Comparison of ENCODE assay signal across 24 cellular contexts in the genomic region with DNA sequence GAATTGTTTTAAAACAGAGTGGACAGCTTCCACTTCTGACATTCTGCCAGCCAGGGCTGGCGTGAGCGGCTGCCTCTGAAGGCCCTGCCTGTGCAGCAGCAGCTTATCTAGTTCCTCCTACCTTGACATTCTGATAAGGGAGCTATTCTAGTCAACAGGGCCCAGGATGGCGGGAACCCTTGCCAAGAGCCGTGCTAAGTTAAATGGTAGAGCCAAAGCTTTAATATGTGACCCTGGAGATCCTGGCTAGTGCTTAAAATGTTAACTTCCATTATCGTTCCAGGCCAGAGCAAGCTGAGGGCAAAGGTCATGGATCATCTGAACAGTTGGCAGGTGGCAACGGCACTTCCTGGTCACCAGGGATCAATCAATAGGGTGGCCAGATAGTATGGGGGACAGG. TPM values are rescaled to one million over a fixed set of nuclear protein-coding genes. Genes with fewer than 3 reads are reported as not detected.
DNase-seq lines count a peak whose midpoint lies in the region; ATAC-seq, FAIRE-seq and TF ChIP-seq lines count a peak whose summit lies in the region.
"Had no signal": no experiment of that assay in that cellular context is flagged by ENCODE, and none has a peak within 500 bp of the region (broad histone marks: within the 10 kb centered on the region; RNA-seq: fewer than 3 reads in every experiment).

No MANE protein-coding gene starts in this region.

- DNase-seq in DMS 273 (lab: John Stamatoyannopoulos, UW; ENCODE audit: unreplicated experiment): peak; percentile 13
- DNase-seq in DMS 273 treated with DMSO at 0.1 percent for 48 hours (lab: John Stamatoyannopoulos, UW): no peak
- DNase-seq in endothelial cell of umbilical vein (ENCODE audit: low read depth, low spot score): peak; percentile 25
- peak; percentile 8 for DNase-seq in HepG2 (ENCODE audit: low spot score)
- peak; percentile 42 for DNase-seq in transverse colon
- no peak for DNase-seq in Kasumi-1 (lab: John Stamatoyannopoulos, UW)
- no peak for DNase-seq in NCI-H526 treated with DMSO at 0.1 percent for 48 hours (lab: John Stamatoyannopoulos, UW)
- DNase-seq: effector CD8-positive, alpha-beta T cell; head of caudate nucleus; kidney; NCI-H2081 treated with DMSO at 0.1 percent for 48 hours; nucleus accumbens; stimulated activated CD4-positive, alpha-beta T cell treated with anti-CD3 and anti-CD28 coated beads, Interleukin-4, amount 100 ng/mL, for 4 hours; stimulated activated CD8-positive, alpha-beta memory T cell treated with anti-CD3 and anti-CD28 coated beads, Interleukin-4, amount 100 ng/mL, for 48 hours; SW 1271 had no signal

- TF ChIP-seq POLR2A in endothelial cell of umbilical vein (IDR thresholded peaks at IDR 0.05; ENCODE audit: low read depth, low read length) (no peak), HepG2 (IDR thresholded peaks at IDR 0.05; ENCODE audit: insufficient read depth in 1 of 2, low read depth in 2 of 2, low read length in 2 of 2) (no peak), transverse colon (IDR thresholded peaks at IDR 0.05) (no peak)

- intact Hi-C loops in endothelial cell of umbilical vein (cut with micrococcal nuclease): no loop called here
- intact Hi-C loops in HepG2 (cut with micrococcal nuclease; ENCODE audit: unreplicated experiment): no loop called here
- intact Hi-C loops in transverse colon (cut with DNase I; ENCODE audit: low total_unique reads): no loop called here

- TF ChIP-seq EP300 in HepG2 (IDR thresholded peaks at IDR 0.05; ENCODE audit: low read depth in 2 of 2, low read length in 2 of 2) (no peak), HepG2 (CRISPR knock-in tag; IDR thresholded peaks at IDR 0.05; ENCODE audit: borderline replicate concordance) (no peak), transverse colon (IDR thresholded peaks at IDR 0.05; ENCODE audit: low read depth) (no peak)

- H3K9me3 ChIP-seq in endothelial cell of umbilical vein (replicated peaks; ENCODE audit: control insufficient read depth, insufficient read depth, low read length) (no peaks in the 10 kb centered on the region), HepG2 (ENCODE audit: low read length) (no peaks in the 10 kb centered on the region), transverse colon (no peaks in the 10 kb centered on the region)

- TF ChIP-seq RAD21 in HepG2 (CRISPR knock-in tag; IDR thresholded peaks at IDR 0.05): no peak

- H3K27me3 ChIP-seq in endothelial cell of umbilical vein (ENCODE audit: control insufficient read depth in 2 of 2, insufficient read depth in 2 of 2, low read length in 2 of 2) (peaks cover 9 to 13% of the 10 kb centered on the region in 2 experiments), HepG2 (ENCODE audit: control insufficient read depth in 1 of 2, insufficient read depth in 2 of 2, low read length in 2 of 2) (peaks cover 8 to 40% of the 10 kb centered on the region in 2 experiments), transverse colon (peaks cover 24% of the 10 kb centered on the region)

- dilution Hi-C loops in endothelial cell of umbilical vein (cut with MboI; ENCODE audit: extremely low pct_ligation_motif_present, low sequenced_read_pairs): no loop called here

- H3K9ac ChIP-seq in endothelial cell of umbilical vein (replicated peaks; ENCODE audit: extremely low read depth, insufficient read depth, low read length) (no peak overlapping the region), HepG2 (ENCODE audit: insufficient read depth, low read depth, low read length) (no peak overlapping the region)

- in situ Hi-C loops in HepG2 (cut with HindIII; ENCODE audit: extremely low pct_ligation_motif_present, low pct_unique_long_range_greater_than_20kb) (loop anchor here (25.0 kb wide), 1 partner anchor 793 kb away; no protein-coding TSS in a partner anchor), transverse colon (cut with MboI; ENCODE audit: low pct_ligation_motif_present in 1 of 4, low pct_unique_long_range_greater_than_20kb in 1 of 4, low sequenced_read_pairs in 3 of 4) (loop anchor here in 2 of 4 donors (25.0 kb wide), 1 partner anchor 443 kb away; no protein-coding TSS in a partner anchor)

- no peaks in the 10 kb centered on the region for H3K9me1 ChIP-seq in endothelial cell of umbilical vein (replicated peaks; ENCODE audit: control insufficient read depth, extremely low read depth, insufficient read depth, low read length)

- H3K4me1 ChIP-seq in endothelial cell of umbilical vein (ENCODE audit: control insufficient read depth, extremely low read depth, insufficient read depth, low read length) (peaks cover 5% of the 10 kb centered on the region), HepG2 (ENCODE audit: insufficient read depth, low read length) (peaks cover 24% of the 10 kb centered on the region), transverse colon (peaks cover 6 to 32% (median 11%) of the 10 kb centered on the region in 4 donors)

- H2AFZ ChIP-seq in endothelial cell of umbilical vein (ENCODE audit: low read depth, low read length): no peak overlapping the region
- H2AFZ ChIP-seq in HepG2 (ENCODE audit: low read length): no peak overlapping the region

- H3K36me3 ChIP-seq in endothelial cell of umbilical vein (ENCODE audit: control insufficient read depth in 2 of 2, extremely low read depth in 1 of 2, insufficient read depth in 2 of 2, low read length in 2 of 2) (no peaks in the 10 kb centered on the region), HepG2 (replicated peaks in 1 of 2; ENCODE audit: control insufficient read depth in 1 of 2, insufficient read depth in 2 of 2, low read length in 2 of 2) (no peaks in the 10 kb centered on the region), transverse colon (no peaks in the 10 kb centered on the region)

- BruUV-seq in endothelial cell of umbilical vein (replicated peaks; lab: Mats Ljungman, UMichigan) (no TSS peak), HepG2 (replicated peaks; lab: Mats Ljungman, UMichigan) (no TSS peak)

- under 1% methylated on average over 6 of the region's 6 CpGs for WGBS in HepG2 (ENCODE audit: low lambda C conversion rate)
- 17 to 55% methylated on average over 2 to 6 of the region's 6 CpGs for WGBS in transverse colon (ENCODE audit: low coverage in 1 of 2), 2 donors

- no peak overlapping the region for H3K4me3 ChIP-seq in endothelial cell of umbilical vein (replicated peaks in 1 of 3; ENCODE audit: insufficient read depth in 1 of 3, low read depth in 1 of 3, low read length in 3 of 3)
- peak overlapping the region in 1 of 3 experiments; percentile 25; a peak in 1 of 6 replicates for H3K4me3 ChIP-seq in HepG2 (replicated peaks in 1 of 3; ENCODE audit: insufficient read depth in 1 of 3, low read depth in 2 of 3, low read length in 3 of 3)
- no peak overlapping the region for H3K4me3 ChIP-seq in transverse colon

- no peak overlapping the region for H3K27ac ChIP-seq in endothelial cell of umbilical vein (ENCODE audit: insufficient read depth, low read depth, low read length)
- H3K27ac ChIP-seq in HepG2 (ENCODE audit: extremely low read length, insufficient read depth, low read length): no peak overlapping the region
- no peak overlapping the region for H3K27ac ChIP-seq in transverse colon
- H3K27ac ChIP-seq: 22Rv1 had no signal

- H3K4me2 ChIP-seq in endothelial cell of umbilical vein (ENCODE audit: insufficient read depth, low read length) (no peak overlapping the region), HepG2 (ENCODE audit: low read depth, low read length) (peak overlapping the region; percentile 58; the same call in 1 of the 2 replicates)

- H4K20me1 ChIP-seq in endothelial cell of umbilical vein (replicated peaks; ENCODE audit: control insufficient read depth, extremely low read depth, insufficient read depth, low read length) (no peaks in the 10 kb centered on the region), HepG2 (ENCODE audit: insufficient read depth, low read length) (no peaks in the 10 kb centered on the region)

- no peak for TF ChIP-seq CTCF in endothelial cell of umbilical vein (IDR thresholded peaks at IDR 0.05; ENCODE audit: extremely low read depth in 1 of 2, insufficient read depth in 1 of 2, low read depth in 1 of 2, low read length in 2 of 2)
- no peak for TF ChIP-seq CTCF in HepG2 (CRISPR knock-in tag; IDR thresholded peaks at IDR 0.05)
- TF ChIP-seq CTCF in transverse colon (IDR thresholded peaks at IDR 0.05): no peak

- CTCF ChIA-PET in endothelial cell of umbilical vein (lab: Charles Lee) (interaction anchor here (1.4 to 4.0 kb wide), 2 partner anchors 10 to 62 kb away, joined by 7 to 28 read pairs; no protein-coding TSS in a partner anchor), HepG2 (lab: Yijun Ruan, JAX; ENCODE audit: low intra/inter-chr PET ratio, low total read pairs) (no interaction called here)

- ATAC-seq in HepG2 (peak; percentile 68), GM19463 (IDR thresholded peaks at IDR 0.05; ENCODE audit: unreplicated experiment) (no peak)
- ATAC-seq: WTC11 had no signal

- POLR2A ChIA-PET in endothelial cell of umbilical vein (lab: Charles Lee): no interaction called here
- POLR2A ChIA-PET in HepG2 (lab: Yijun Ruan, JAX): no interaction called here

- H3K79me2 ChIP-seq in endothelial cell of umbilical vein (ENCODE audit: control insufficient read depth, insufficient read depth, low read length) (no peaks in the 10 kb centered on the region), HepG2 (ENCODE audit: insufficient read depth, low read length) (no peaks in the 10 kb centered on the region)

- FAIRE-seq in endothelial cell of umbilical vein (lab: Jason Lieb, UNC) (no peak), HepG2 (lab: Jason Lieb, UNC) (no peak)
- FAIRE-seq: GM12892, kidney had no signal

RNA-seq across cellular contexts. Expression of a gene that starts 3.5 kb away (rescaled TPM):
- total RNA-seq in endothelial cell of umbilical vein: 0.13 and 0.14 TPM in 2 replicates
- polyA plus RNA-seq in endothelial cell of umbilical vein: 0.03 TPM in 1 of 2 replicates, not detected in the other
- 0.03 TPM in 1 of 2 replicates, not detected in the other for polyA plus RNA-seq in endothelial cell of umbilical vein (2011; cell fraction: cytosol; rRNA removed)
- polyA plus RNA-seq in endothelial cell of umbilical vein (2011; cell fraction: nucleus; rRNA removed): 0.08 TPM in 1 of 2 replicates, not detected in the other
- polyA plus RNA-seq in endothelial cell of umbilical vein (2012): not detected in 2 replicates
- not detected in 2 replicates for polyA minus RNA-seq in endothelial cell of umbilical vein
- polyA minus RNA-seq in endothelial cell of umbilical vein (2011; cell fraction: cytosol; rRNA and poly(A)+ RNA removed): not detected
- not detected in 2 replicates for polyA minus RNA-seq in endothelial cell of umbilical vein (2011; cell fraction: nucleus; rRNA and poly(A)+ RNA removed)
- total RNA-seq in HepG2 (2016; rRNA removed; fragmentation: Illumina TruSeq; extraction: Trizol): not detected in 2 replicates
- total RNA-seq in HepG2 (2016; cell fraction: cytosol; rRNA removed; fragmentation: Illumina TruSeq; extraction: Trizol; ENCODE audit: low read depth): not detected in 2 replicates
- total RNA-seq in HepG2 (2016; cell fraction: insoluble cytoplasmic fraction; rRNA removed; fragmentation: Illumina TruSeq; extraction: Trizol): not detected in 2 replicates
- not detected in 2 replicates for total RNA-seq in HepG2 (2016; cell fraction: membrane; rRNA removed; fragmentation: Illumina TruSeq; extraction: Trizol)
- not detected in 2 replicates for total RNA-seq in HepG2 (2016; cell fraction: nucleus; rRNA removed; fragmentation: Illumina TruSeq; extraction: Trizol)
- polyA plus RNA-seq in HepG2 (2011; rRNA removed): not detected in 2 replicates
- polyA plus RNA-seq in HepG2 (2011; cell fraction: cytosol; rRNA removed): not detected in 2 replicates
- not detected in 2 replicates for polyA plus RNA-seq in HepG2 (2011; cell fraction: nucleus; rRNA removed)
- polyA plus RNA-seq in HepG2 (2012): not detected in 2 replicates
- polyA plus RNA-seq in HepG2 (2016; cell fraction: cytosol; fragmentation: Illumina TruSeq; extraction: Trizol; ENCODE audit: low read depth): not detected in 2 replicates
- not detected in 2 replicates for polyA plus RNA-seq in HepG2 (2016; cell fraction: insoluble cytoplasmic fraction; fragmentation: Illumina TruSeq; extraction: Trizol; ENCODE audit: low read depth)
- not detected in 2 replicates for polyA plus RNA-seq in HepG2 (2016; cell fraction: membrane; fragmentation: Illumina TruSeq; extraction: Trizol; ENCODE audit: low read depth)
- polyA plus RNA-seq in HepG2 (2016; cell fraction: nucleus; fragmentation: Illumina TruSeq; extraction: Trizol; ENCODE audit: insufficient read depth, low read depth): not detected in 2 replicates
- polyA minus RNA-seq in HepG2 (2011; rRNA and poly(A)+ RNA removed; ENCODE audit: low replicate concordance): not detected in 2 replicates
- polyA minus RNA-seq in HepG2 (2011; cell fraction: cytosol; rRNA and poly(A)+ RNA removed): not detected in 2 replicates
- polyA minus RNA-seq in HepG2 (2011; cell fraction: nucleus; rRNA and poly(A)+ RNA removed): not detected in 2 replicates
- 10 to 100 TPM in 2 of 4 donors, under 1 TPM in 2; 0.14 to 17.1 (median 7.4) TPM for total RNA-seq in transverse colon
- total RNA-seq: activated CD8-positive, alpha-beta memory T cell treated with anti-CD3 and anti-CD28 coated beads for 36 hours; activated T-helper 2 cell treated with anti-CD3 and anti-CD28 coated beads, Interferon-gamma antibody, Interleukin-2, Interleukin-4, amounts not matched to agents 10 μg/mL and 5 μg/mL and 100 μg/mL, durations not matched to agents 14 hours and 24 hours and 36 hours had no signal
- polyA plus RNA-seq: BJ, IgD-negative memory B cell had no signal

RNA-seq across cellular contexts. Expression of a gene that starts 27.6 kb away (rescaled TPM):
- total RNA-seq in endothelial cell of umbilical vein (not detected in 2 replicates), HepG2 (2016; rRNA removed; fragmentation: Illumina TruSeq; extraction: Trizol) (not detected in 2 replicates), transverse colon (not detected)
- polyA plus RNA-seq in endothelial cell of umbilical vein (0.03 TPM in 1 of 2 replicates, not detected in the other), HepG2 (2011; rRNA removed) (not detected in 2 replicates)
- not detected in 2 replicates for polyA plus RNA-seq in endothelial cell of umbilical vein (2011; cell fraction: cytosol; rRNA removed)
- polyA plus RNA-seq in endothelial cell of umbilical vein (2011; cell fraction: nucleus; rRNA removed): 0.04 and 0.11 TPM in 2 replicates
- polyA plus RNA-seq in endothelial cell of umbilical vein (2012): not detected in 2 replicates
- polyA minus RNA-seq in endothelial cell of umbilical vein: 0.08 and 0.12 TPM in 2 replicates
- not detected for polyA minus RNA-seq in endothelial cell of umbilical vein (2011; cell fraction: cytosol; rRNA and poly(A)+ RNA removed)
- 0.10 TPM in 1 of 2 replicates, not detected in the other for polyA minus RNA-seq in endothelial cell of umbilical vein (2011; cell fraction: nucleus; rRNA and poly(A)+ RNA removed)
- total RNA-seq in HepG2 (2016; cell fraction: cytosol; rRNA removed; fragmentation: Illumina TruSeq; extraction: Trizol; ENCODE audit: low read depth): not detected in 2 replicates
- not detected in 2 replicates for total RNA-seq in HepG2 (2016; cell fraction: insoluble cytoplasmic fraction; rRNA removed; fragmentation: Illumina TruSeq; extraction: Trizol)
- not detected in 2 replicates for total RNA-seq in HepG2 (2016; cell fraction: membrane; rRNA removed; fragmentation: Illumina TruSeq; extraction: Trizol)
- total RNA-seq in HepG2 (2016; cell fraction: nucleus; rRNA removed; fragmentation: Illumina TruSeq; extraction: Trizol): not detected in 2 replicates
- not detected in 2 replicates for polyA plus RNA-seq in HepG2 (2011; cell fraction: cytosol; rRNA removed)
- not detected in 2 replicates for polyA plus RNA-seq in HepG2 (2011; cell fraction: nucleus; rRNA removed)
- not detected in 2 replicates for polyA plus RNA-seq in HepG2 (2012)
- not detected in 2 replicates for polyA plus RNA-seq in HepG2 (2016; cell fraction: cytosol; fragmentation: Illumina TruSeq; extraction: Trizol; ENCODE audit: low read depth)
- not detected in 2 replicates for polyA plus RNA-seq in HepG2 (2016; cell fraction: insoluble cytoplasmic fraction; fragmentation: Illumina TruSeq; extraction: Trizol; ENCODE audit: low read depth)
- not detected in 2 replicates for polyA plus RNA-seq in HepG2 (2016; cell fraction: membrane; fragmentation: Illumina TruSeq; extraction: Trizol; ENCODE audit: low read depth)
- polyA plus RNA-seq in HepG2 (2016; cell fraction: nucleus; fragmentation: Illumina TruSeq; extraction: Trizol; ENCODE audit: insufficient read depth, low read depth): not detected in 2 replicates
- not detected in 2 replicates for polyA minus RNA-seq in HepG2 (2011; rRNA and poly(A)+ RNA removed; ENCODE audit: low replicate concordance)
- polyA minus RNA-seq in HepG2 (2011; cell fraction: cytosol; rRNA and poly(A)+ RNA removed): not detected in 2 replicates
- not detected in 2 replicates for polyA minus RNA-seq in HepG2 (2011; cell fraction: nucleus; rRNA and poly(A)+ RNA removed)
- total RNA-seq: activated CD8-positive, alpha-beta memory T cell treated with anti-CD3 and anti-CD28 coated beads for 36 hours; activated T-helper 2 cell treated with anti-CD3 and anti-CD28 coated beads, Interferon-gamma antibody, Interleukin-2, Interleukin-4, amounts not matched to agents 10 μg/mL and 5 μg/mL and 100 μg/mL, durations not matched to agents 14 hours and 24 hours and 36 hours; fibroblast of lung had no signal
- polyA plus RNA-seq: BJ, fibroblast of lung had no signal

RNA-seq across cellular contexts. Expression of a gene that starts 48.0 kb away (rescaled TPM):
- total RNA-seq in endothelial cell of umbilical vein: not detected in 2 replicates
- not detected in 2 replicates for polyA plus RNA-seq in endothelial cell of umbilical vein
- polyA plus RNA-seq in endothelial cell of umbilical vein (2011; cell fraction: cytosol; rRNA removed): not detected in 2 replicates
- polyA plus RNA-seq in endothelial cell of umbilical vein (2011; cell fraction: nucleus; rRNA removed): 0.10 and 0.17 TPM in 2 replicates
- not detected in 2 replicates for polyA plus RNA-seq in endothelial cell of umbilical vein (2012)
- not detected in 2 replicates for polyA minus RNA-seq in endothelial cell of umbilical vein
- polyA minus RNA-seq in endothelial cell of umbilical vein (2011; cell fraction: cytosol; rRNA and poly(A)+ RNA removed): not detected
- polyA minus RNA-seq in endothelial cell of umbilical vein (2011; cell fraction: nucleus; rRNA and poly(A)+ RNA removed): not detected in 2 replicates
- total RNA-seq in HepG2 (2016; rRNA removed; fragmentation: Illumina TruSeq; extraction: Trizol): 0.11 TPM in 1 of 2 replicates, not detected in the other
- total RNA-seq in HepG2 (2016; cell fraction: cytosol; rRNA removed; fragmentation: Illumina TruSeq; extraction: Trizol; ENCODE audit: low read depth): not detected in 2 replicates
- not detected in 2 replicates for total RNA-seq in HepG2 (2016; cell fraction: insoluble cytoplasmic fraction; rRNA removed; fragmentation: Illumina TruSeq; extraction: Trizol)
- total RNA-seq in HepG2 (2016; cell fraction: membrane; rRNA removed; fragmentation: Illumina TruSeq; extraction: Trizol): not detected in 2 replicates
- not detected in 2 replicates for total RNA-seq in HepG2 (2016; cell fraction: nucleus; rRNA removed; fragmentation: Illumina TruSeq; extraction: Trizol)
- polyA plus RNA-seq in HepG2 (2011; rRNA removed): 0.03 TPM in 1 of 2 replicates, not detected in the other
- 0.03 TPM in 1 of 2 replicates, not detected in the other for polyA plus RNA-seq in HepG2 (2011; cell fraction: cytosol; rRNA removed)
- 0.19 and 0.28 TPM in 2 replicates for polyA plus RNA-seq in HepG2 (2011; cell fraction: nucleus; rRNA removed)
- 0.17 TPM in 1 of 2 replicates, not detected in the other for polyA plus RNA-seq in HepG2 (2012)
- polyA plus RNA-seq in HepG2 (2016; cell fraction: cytosol; fragmentation: Illumina TruSeq; extraction: Trizol; ENCODE audit: low read depth): not detected in 2 replicates
- polyA plus RNA-seq in HepG2 (2016; cell fraction: insoluble cytoplasmic fraction; fragmentation: Illumina TruSeq; extraction: Trizol; ENCODE audit: low read depth): not detected in 2 replicates
- polyA plus RNA-seq in HepG2 (2016; cell fraction: membrane; fragmentation: Illumina TruSeq; extraction: Trizol; ENCODE audit: low read depth): not detected in 2 replicates
- polyA plus RNA-seq in HepG2 (2016; cell fraction: nucleus; fragmentation: Illumina TruSeq; extraction: Trizol; ENCODE audit: insufficient read depth, low read depth): 0.26 and 0.28 TPM in 2 replicates
- not detected in 2 replicates for polyA minus RNA-seq in HepG2 (2011; rRNA and poly(A)+ RNA removed; ENCODE audit: low replicate concordance)
- polyA minus RNA-seq in HepG2 (2011; cell fraction: cytosol; rRNA and poly(A)+ RNA removed): not detected in 2 replicates
- 0.13 and 0.37 TPM in 2 replicates for polyA minus RNA-seq in HepG2 (2011; cell fraction: nucleus; rRNA and poly(A)+ RNA removed)
- under 1 TPM in 3 of 4 donors, not detected in 1; 0.20 to 0.48 (median 0.41) TPM for total RNA-seq in transverse colon
- total RNA-seq: activated CD8-positive, alpha-beta memory T cell treated with anti-CD3 and anti-CD28 coated beads for 36 hours; activated T-helper 2 cell treated with anti-CD3 and anti-CD28 coated beads, Interferon-gamma antibody, Interleukin-2, Interleukin-4, amounts not matched to agents 10 μg/mL and 5 μg/mL and 100 μg/mL, durations not matched to agents 14 hours and 24 hours and 36 hours; fibroblast of lung had no signal
- polyA plus RNA-seq: BJ, fibroblast of lung, IgD-negative memory B cell had no signal

Comparison
In these comparisons a context has a peak if more than half of its experiments do, and no peak if none do; other contexts are left out.
1. DNase-seq: peak in DMS 273 (single experiment), endothelial cell of umbilical vein (single experiment), HepG2 (single experiment) and transverse colon (single experiment); none in DMS 273 treated with DMSO at 0.1 percent for 48 hours (single experiment), Kasumi-1 (0 of 2) and NCI-H526 treated with DMSO at 0.1 percent for 48 hours (single experiment).